ENCODE assay signal across 10 cellular contexts in the genomic region with DNA sequence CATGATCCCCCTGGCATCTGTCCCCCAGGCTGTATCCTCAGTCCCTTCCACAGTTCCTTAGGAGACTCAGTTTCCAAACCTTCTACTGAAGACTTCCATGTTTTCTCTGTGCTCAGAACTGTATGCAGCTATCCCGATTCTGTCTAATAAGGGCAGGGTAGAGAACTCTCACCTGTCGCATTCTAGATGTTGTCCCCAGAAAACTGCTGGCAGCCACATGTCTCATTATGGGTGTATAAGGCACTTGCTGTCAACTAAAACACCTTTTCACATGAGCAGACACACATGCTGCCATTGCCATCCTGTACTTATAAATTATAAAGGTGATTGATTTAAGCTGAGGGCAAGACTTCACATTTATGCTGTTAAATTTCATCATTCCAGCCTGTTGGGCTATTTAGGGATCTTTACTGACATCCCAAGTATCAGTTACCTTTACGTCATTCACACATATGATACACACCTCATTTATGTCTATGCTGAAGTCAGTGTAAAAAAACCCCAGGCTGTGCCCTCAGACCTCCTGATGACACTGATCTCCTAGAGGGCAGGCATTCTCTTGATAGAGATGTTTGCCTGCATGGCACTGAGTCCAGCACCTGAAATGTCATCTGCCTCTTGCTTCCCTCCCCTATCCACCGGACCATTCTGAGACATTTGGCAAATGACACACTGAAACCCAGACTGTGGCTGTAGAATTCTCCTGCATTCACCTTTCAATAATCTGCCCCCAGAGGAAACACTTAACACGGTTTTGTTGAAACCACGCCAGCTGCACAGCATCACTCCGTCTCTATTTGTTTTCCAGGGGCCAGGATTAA. TPM values are rescaled to one million over a fixed set of nuclear protein-coding genes. Genes with fewer than 3 reads are reported as not detected.
DNase-seq lines count a peak whose midpoint lies in the region; ATAC-seq and TF ChIP-seq lines count a peak whose summit lies in the region.
"Had no signal": no experiment of that assay in that cellular context is flagged by ENCODE, and none has a peak within 500 bp of the region (broad histone marks: within the 10 kb centered on the region; RNA-seq: fewer than 3 reads in every experiment).

No MANE protein-coding gene starts in this region.

- TF ChIP-seq CTCF in choroid plexus epithelial cell (conservative IDR thresholded peaks at IDR 0.05; ENCODE audit: low read depth, low read length), result no peak
- no peak for TF ChIP-seq CTCF in thyroid gland (IDR thresholded peaks at IDR 0.05)

- WGBS in thyroid gland, 2 donors, result 80 to 82% methylated on average over 7 of the region's 7 CpGs

- CTCF ChIA-PET in activated CD4-positive, alpha-beta T cell treated with anti-CD3 and anti-CD28 coated beads for 36 hours (lab: Charles Lee), result interaction anchor here (0.7 to 1.1 kb wide), 2 partner anchors 8 to 14 kb away, joined by 3 read pairs; no protein-coding TSS in a partner anchor

- H3K36me3 ChIP-seq in thyroid gland, result no peaks in the 10 kb centered on the region

- H3K27me3 ChIP-seq in thyroid gland, result no peaks in the 10 kb centered on the region

- no peak for TF ChIP-seq POLR2A in thyroid gland (IDR thresholded peaks at IDR 0.05)

- H3K27me3 Mint-ChIP-seq in activated CD4-positive, alpha-beta T cell treated with anti-CD3 and anti-CD28 coated beads for 36 hours, result no peaks in the 10 kb centered on the region
- H3K27me3 Mint-ChIP-seq: activated naive CD8-positive, alpha-beta T cell treated with anti-CD3 and anti-CD28 coated beads, Interleukin-2, amount 10 ng/mL, durations not matched to agents 7 days and 5 days had no signal

- POLR2A ChIA-PET in activated CD4-positive, alpha-beta T cell treated with anti-CD3 and anti-CD28 coated beads for 36 hours (lab: Charles Lee), result interaction anchor here (0.5 to 0.6 kb wide), 2 partner anchors 27 to 43 kb away, joined by 3 read pairs; no protein-coding TSS in a partner anchor

- peak; percentile 28 for DNase-seq in activated CD4-positive, alpha-beta T cell treated with anti-CD3 and anti-CD28 coated beads for 36 hours
- no peak for DNase-seq in activated CD4-positive, alpha-beta T cell treated with anti-CD3 and anti-CD28 coated beads, Interleukin-2, amount 50 U/mL, for 4 hours
- DNase-seq in NCI-H2029 treated with DMSO at 0.1 percent for 48 hours (lab: John Stamatoyannopoulos, UW), result peak; percentile 64
- peak; percentile 35 for DNase-seq in choroid plexus epithelial cell (ENCODE audit: low read depth)
- no peak for DNase-seq in stimulated activated effector memory CD8-positive, alpha-beta T cell treated with anti-CD3 and anti-CD28 coated beads, Interleukin-12 subunit alpha, Interleukin-12 subunit beta, amount 100 ng/mL, for 72 hours (ENCODE audit: low spot score in 2 of 2)
- DNase-seq in thyroid gland, result no peak
- no peak for DNase-seq in ureter (ENCODE audit: low spot score)
- DNase-seq: activated naive CD8-positive, alpha-beta T cell treated with anti-CD3 and anti-CD28 coated beads, Interleukin-2, amount 10 ng/mL, durations not matched to agents 7 days and 5 days; foreskin melanocyte had no signal

- no peaks in the 10 kb centered on the region for H3K36me3 Mint-ChIP-seq in activated CD4-positive, alpha-beta T cell treated with anti-CD3 and anti-CD28 coated beads for 36 hours (ENCODE audit: low read depth)
- peaks cover 8% of the 10 kb centered on the region for H3K36me3 Mint-ChIP-seq in stimulated activated effector memory CD8-positive, alpha-beta T cell treated with anti-CD3 and anti-CD28 coated beads, Interleukin-12 subunit alpha, Interleukin-12 subunit beta, amount 100 ng/mL, for 72 hours

- peak; percentile 39 for ATAC-seq in activated CD4-positive, alpha-beta T cell treated with anti-CD3 and anti-CD28 coated beads for 36 hours
- ATAC-seq in stimulated activated effector memory CD8-positive, alpha-beta T cell treated with anti-CD3 and anti-CD28 coated beads, Interleukin-12 subunit alpha, Interleukin-12 subunit beta, amount 100 ng/mL, for 72 hours, result peak; percentile 57
- ATAC-seq in GM21825 (IDR thresholded peaks at IDR 0.05; ENCODE audit: unreplicated experiment), result no peak

- no peak overlapping the region for H3K4me3 Mint-ChIP-seq in activated CD4-positive, alpha-beta T cell treated with anti-CD3 and anti-CD28 coated beads for 36 hours
- peak overlapping the region; percentile 80 for H3K4me3 Mint-ChIP-seq in stimulated activated effector memory CD8-positive, alpha-beta T cell treated with anti-CD3 and anti-CD28 coated beads, Interleukin-12 subunit alpha, Interleukin-12 subunit beta, amount 100 ng/mL, for 72 hours
- H3K4me3 Mint-ChIP-seq: activated naive CD8-positive, alpha-beta T cell treated with anti-CD3 and anti-CD28 coated beads, Interleukin-2, amount 10 ng/mL, durations not matched to agents 7 days and 5 days had no signal

- H3K4me3 ChIP-seq in choroid plexus epithelial cell (ENCODE audit: low read depth, low read length), result no peak overlapping the region
- H3K4me3 ChIP-seq in thyroid gland (replicated peaks in 1 of 3), result no peak overlapping the region

- intact Hi-C loops in activated CD4-positive, alpha-beta T cell treated with anti-CD3 and anti-CD28 coated beads for 36 hours (cut with DNase I, micrococcal nuclease), result loop anchor here in 1 of 2 experiments (10.0 kb wide), 2 partner anchors 317 to 537 kb away; a partner anchor contains a TSS
- intact Hi-C loops in thyroid gland (cut with DNase I), result loop anchor here (5.0 to 10.0 kb wide), 2 partner anchors 170 to 607 kb away; no protein-coding TSS in a partner anchor

- peak overlapping the region; percentile 78 for H3K27ac Mint-ChIP-seq in activated CD4-positive, alpha-beta T cell treated with anti-CD3 and anti-CD28 coated beads for 36 hours
- H3K27ac Mint-ChIP-seq in stimulated activated effector memory CD8-positive, alpha-beta T cell treated with anti-CD3 and anti-CD28 coated beads, Interleukin-12 subunit alpha, Interleukin-12 subunit beta, amount 100 ng/mL, for 72 hours, result peak overlapping the region; percentile 99
- H3K27ac Mint-ChIP-seq: activated naive CD8-positive, alpha-beta T cell treated with anti-CD3 and anti-CD28 coated beads, Interleukin-2, amount 10 ng/mL, durations not matched to agents 7 days and 5 days had no signal

- H3K9me3 Mint-ChIP-seq in activated CD4-positive, alpha-beta T cell treated with anti-CD3 and anti-CD28 coated beads for 36 hours (ENCODE audit: low read depth), result no peaks in the 10 kb centered on the region
- no peaks in the 10 kb centered on the region for H3K9me3 Mint-ChIP-seq in stimulated activated effector memory CD8-positive, alpha-beta T cell treated with anti-CD3 and anti-CD28 coated beads, Interleukin-12 subunit alpha, Interleukin-12 subunit beta, amount 100 ng/mL, for 72 hours
- H3K9me3 Mint-ChIP-seq: activated naive CD8-positive, alpha-beta T cell treated with anti-CD3 and anti-CD28 coated beads, Interleukin-2, amount 10 ng/mL, durations not matched to agents 7 days and 5 days had no signal

- H3K9me3 ChIP-seq in thyroid gland, result no peaks in the 10 kb centered on the region

- peaks cover 21 to 43% of the 10 kb centered on the region in 2 donors for H3K4me1 ChIP-seq in thyroid gland

- no peak overlapping the region for H3K27ac ChIP-seq in thyroid gland

- peaks cover 47% of the 10 kb centered on the region for H3K4me1 Mint-ChIP-seq in activated CD4-positive, alpha-beta T cell treated with anti-CD3 and anti-CD28 coated beads for 36 hours
- H3K4me1 Mint-ChIP-seq in stimulated activated effector memory CD8-positive, alpha-beta T cell treated with anti-CD3 and anti-CD28 coated beads, Interleukin-12 subunit alpha, Interleukin-12 subunit beta, amount 100 ng/mL, for 72 hours, result peaks cover 57% of the 10 kb centered on the region

RNA-seq across cellular contexts. Expression of a gene that starts 35.8 kb away (rescaled TPM):
- 1 to 10 TPM; 3.8 to 4.4 TPM for total RNA-seq in activated CD4-positive, alpha-beta T cell treated with anti-CD3 and anti-CD28 coated beads for 36 hours
- total RNA-seq in thyroid gland, result 10 to 100 TPM; 46.8 to 74.9 (median 56.5) TPM
- 20.8 TPM for total RNA-seq in ureter

RNA-seq across cellular contexts. Expression of a gene that starts 36.0 kb away (rescaled TPM):
- total RNA-seq in activated CD4-positive, alpha-beta T cell treated with anti-CD3 and anti-CD28 coated beads for 36 hours, result 10 to 100 TPM; 22.3 to 23.2 TPM
- total RNA-seq in thyroid gland (10 to 100 TPM; 24.2 to 45.0 (median 37.7) TPM), ureter (35.0 TPM)

Comparison
In these comparisons a context has a peak if more than half of its experiments do, and no peak if none do; other contexts are left out.
1. DNase-seq: peak in activated CD4-positive, alpha-beta T cell treated with anti-CD3 and anti-CD28 coated beads for 36 hours (single experiment), NCI-H2029 treated with DMSO at 0.1 percent for 48 hours (single experiment) and choroid plexus epithelial cell (single experiment); none in activated CD4-positive, alpha-beta T cell treated with anti-CD3 and anti-CD28 coated beads, Interleukin-2, amount 50 U/mL, for 4 hours (0 of 2), stimulated activated effector memory CD8-positive, alpha-beta T cell treated with anti-CD3 and anti-CD28 coated beads, Interleukin-12 subunit alpha, Interleukin-12 subunit beta, amount 100 ng/mL, for 72 hours (0 of 2), thyroid gland (0 of 2) and ureter (single experiment).